8 cellular contexts compared by ENCODE assay signal in the genomic region with DNA sequence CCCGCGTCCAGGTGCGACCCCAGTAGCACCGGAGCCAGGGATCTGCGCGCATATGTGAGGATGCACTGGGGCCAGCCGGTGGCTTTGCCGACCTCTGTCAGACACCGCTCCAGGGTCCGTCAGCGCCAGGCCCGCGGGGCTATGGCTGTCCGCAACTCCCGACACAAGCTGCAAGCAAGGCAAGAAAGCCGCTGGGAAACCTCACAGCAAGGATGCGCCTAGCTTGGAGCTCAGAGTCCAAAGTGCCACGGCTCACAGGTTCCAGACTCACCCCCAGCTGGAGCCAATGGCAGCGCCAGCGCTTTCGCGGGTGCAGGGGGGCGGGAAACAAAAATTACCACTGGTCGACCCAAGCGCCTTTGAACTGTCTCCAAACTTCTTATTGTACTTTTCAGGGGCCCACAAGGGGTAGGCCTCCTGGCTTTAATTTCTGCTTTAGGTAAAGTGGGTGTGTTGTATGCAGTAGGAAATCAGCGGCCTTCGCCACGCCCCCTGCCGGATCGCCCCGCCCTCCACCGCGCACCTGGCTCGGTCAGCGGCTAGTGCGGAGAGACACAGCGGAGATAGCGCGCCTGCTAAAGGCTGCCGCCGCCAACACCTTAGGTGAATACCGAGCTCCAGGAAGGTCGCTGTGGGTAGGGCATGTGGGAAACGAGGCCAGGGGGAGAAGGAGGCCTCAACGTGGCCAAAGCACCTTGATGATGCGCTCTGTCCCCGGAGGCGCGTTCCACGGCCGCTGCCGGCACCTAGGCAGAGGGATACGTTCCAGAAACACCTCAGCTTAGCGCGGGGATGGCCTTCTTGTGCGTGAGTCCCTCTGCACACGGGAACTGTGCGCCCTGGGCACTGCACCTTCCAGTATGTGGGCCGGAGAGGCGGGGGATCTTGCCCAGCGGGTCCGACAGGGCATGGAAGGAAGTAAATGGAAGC.
DNase-seq lines count a peak whose midpoint lies in the region; ATAC-seq and TF ChIP-seq lines count a peak whose summit lies in the region.

No MANE protein-coding gene starts in this region.

- peak overlapping the region in 3 of 4 donors; percentile 35 to 60 (median 45) for H3K27ac ChIP-seq in esophagus squamous epithelium

- H3K4me3 ChIP-seq in esophagus squamous epithelium, result peak overlapping the region; percentile 40 to 57 (median 45)

- no peaks in the 10 kb centered on the region for H3K9me3 ChIP-seq in esophagus squamous epithelium

- TF ChIP-seq POLR2A in esophagus squamous epithelium (IDR thresholded peaks at IDR 0.05), result no peak

- no peaks in the 10 kb centered on the region for H3K36me3 ChIP-seq in esophagus squamous epithelium

- 8 to 20% methylated on average over 7 to 28 of the region's 62 CpGs for WGBS in esophagus squamous epithelium, 2 donors

- DNase-seq in NCI-H2227 (lab: John Stamatoyannopoulos, UW; ENCODE audit: unreplicated experiment) (peak; percentile 18), NCI-H2227 treated with DMSO at 0.1 percent for 48 hours (lab: John Stamatoyannopoulos, UW) (no peak), esophagus squamous epithelium (lab: John Stamatoyannopoulos, UW) (no peak), NOMO-1 treated with DMSO at 0.1 percent for 48 hours (lab: John Stamatoyannopoulos, UW; ENCODE audit: unreplicated experiment) (no peak), inferior parietal cortex (ENCODE audit: extremely low spot score) (no peak)
- DNase-seq in activated CD8-positive, alpha-beta memory T cell treated with anti-CD3 and anti-CD28 coated beads for 24 hours, result peak; percentile 91
- peak; percentile 40 to 50 for DNase-seq in stimulated activated CD4-positive, alpha-beta T cell treated with anti-CD3 and anti-CD28 coated beads, Interleukin-15, amount 100 ng/mL, for 48 hours (ENCODE audit: low read depth in 2 of 2)

- intact Hi-C loops in esophagus squamous epithelium (cut with DNase I), result no loop called here

- peaks cover 0 to 40% (median 2%) of the 10 kb centered on the region in 4 donors for H3K27me3 ChIP-seq in esophagus squamous epithelium

- peak in 3 of 6 experiments; percentile 15 to 34 (median 15) for TF ChIP-seq CTCF in esophagus squamous epithelium (IDR thresholded peaks at IDR 0.05)

- no peak for ATAC-seq in GM19463 (IDR thresholded peaks at IDR 0.05; ENCODE audit: unreplicated experiment)

- peaks cover 0 to 21% (median 5%) of the 10 kb centered on the region in 3 donors for H3K4me1 ChIP-seq in esophagus squamous epithelium

Comparison
In these comparisons a context has a peak if more than half of its experiments do, and no peak if none do; other contexts are left out.
1. DNase-seq: peak in NCI-H2227 (single experiment), activated CD8-positive, alpha-beta memory T cell treated with anti-CD3 and anti-CD28 coated beads for 24 hours (single experiment) and stimulated activated CD4-positive, alpha-beta T cell treated with anti-CD3 and anti-CD28 coated beads, Interleukin-15, amount 100 ng/mL, for 48 hours (2 of 2); none in NCI-H2227 treated with DMSO at 0.1 percent for 48 hours (single experiment), esophagus squamous epithelium (single experiment), NOMO-1 treated with DMSO at 0.1 percent for 48 hours (single experiment) and inferior parietal cortex (single experiment).